In the genomic region with DNA sequence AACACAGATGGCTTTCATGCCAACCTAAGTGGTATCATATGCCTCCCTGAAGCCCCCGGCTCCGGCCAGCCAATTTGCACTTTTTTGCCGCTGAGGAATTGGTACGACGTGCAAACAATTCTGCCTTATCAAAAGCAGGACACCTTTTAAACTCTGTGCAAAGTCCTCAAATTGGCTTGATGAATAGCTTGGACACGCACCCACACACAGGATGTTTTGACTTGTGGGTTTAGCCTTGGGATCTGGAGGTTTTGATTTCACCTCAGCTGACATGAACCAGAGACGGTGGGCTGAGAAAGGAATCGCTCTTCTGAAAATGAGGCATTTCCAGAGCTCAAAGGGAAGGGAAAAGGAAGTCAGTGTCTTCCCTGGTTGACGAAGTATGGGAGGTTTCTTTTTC, we compare ENCODE assay signal across 19 cellular contexts.
"Had no signal": no experiment of that assay in that cellular context is flagged by ENCODE, and none has a peak within 500 bp of the region (broad histone marks: within the 10 kb centered on the region; RNA-seq: fewer than 3 reads in every experiment).

No MANE protein-coding gene starts in this region.

- H3K27ac ChIP-seq: dorsolateral prefrontal cortex, hepatocyte, spleen, thoracic aorta, upper lobe of left lung had no signal

- H3K4me1 Mint-ChIP-seq: activated naive CD8-positive, alpha-beta T cell treated with anti-CD3 and anti-CD28 coated beads for 36 hours; T-helper 17 cell had no signal

- H3K36me3 ChIP-seq: spleen, thoracic aorta, upper lobe of left lung had no signal

- H3K4me3 Mint-ChIP-seq: activated CD4-positive, alpha-beta memory T cell treated with anti-CD3 and anti-CD28 coated beads for 36 hours; activated naive CD8-positive, alpha-beta T cell treated with anti-CD3 and anti-CD28 coated beads for 36 hours; effector memory CD8-positive, alpha-beta T cell; T-helper 17 cell had no signal

- H3K36me3 Mint-ChIP-seq: activated CD4-positive, alpha-beta memory T cell treated with anti-CD3 and anti-CD28 coated beads for 36 hours had no signal

- ATAC-seq: effector memory CD8-positive, alpha-beta T cell; esophagus mucosa; T-helper 17 cell had no signal

- DNase-seq: activated CD4-positive, alpha-beta memory T cell treated with anti-CD3 and anti-CD28 coated beads for 36 hours; activated CD4-positive, alpha-beta T cell treated with anti-CD3 and anti-CD28 coated beads for 4 hours; activated CD4-positive, CD25-positive, alpha-beta regulatory T cell; activated naive CD4-positive, alpha-beta T cell treated with Interleukin-2 at 50 U/mL for 16 hours; activated naive CD8-positive, alpha-beta T cell treated with anti-CD3 and anti-CD28 coated beads for 36 hours; activated T-cell treated with anti-CD3 and anti-CD28 coated beads, Interleukin-2, amount 50 U/mL, for 48 hours; central memory CD4-positive, alpha-beta T cell; dorsolateral prefrontal cortex; effector memory CD8-positive, alpha-beta T cell; foreskin melanocyte; nucleus accumbens; spleen; stimulated activated CD4-positive, alpha-beta T cell treated with anti-CD3 and anti-CD28 coated beads, Interleukin-4, amount 100 ng/mL, for 1 hour; stimulated activated naive CD4-positive, alpha-beta T cell; T-helper 17 cell; upper lobe of left lung had no signal

- H3K9me3 ChIP-seq: thoracic aorta, upper lobe of left lung had no signal

- H3K4me1 ChIP-seq: spleen, upper lobe of left lung had no signal

- H3K27me3 Mint-ChIP-seq: activated CD4-positive, alpha-beta memory T cell treated with anti-CD3 and anti-CD28 coated beads for 36 hours; effector memory CD8-positive, alpha-beta T cell; T-helper 17 cell had no signal

- H3K27ac Mint-ChIP-seq: activated CD4-positive, alpha-beta memory T cell treated with anti-CD3 and anti-CD28 coated beads for 36 hours; activated naive CD8-positive, alpha-beta T cell treated with anti-CD3 and anti-CD28 coated beads for 36 hours; effector memory CD8-positive, alpha-beta T cell; T-helper 17 cell had no signal

- H3K4me3 ChIP-seq: dorsolateral prefrontal cortex, hepatocyte, spleen, thoracic aorta, upper lobe of left lung had no signal
